In genomic region chr1:155127105-155127671, GRCh38 we compare ENCODE assay signal across 8 cellular contexts. TPM values are rescaled to one million over a fixed set of nuclear protein-coding genes. Genes with fewer than 3 reads are reported as not detected.
DNase-seq lines count a peak whose midpoint lies in the region; ATAC-seq and TF ChIP-seq lines count a peak whose summit lies in the region.

No MANE protein-coding gene starts in this region.

- peaks cover 62 to 90% (median 78%) of the 10 kb centered on the region in 3 donors for H3K27me3 Mint-ChIP-seq in CD14-positive monocyte (ENCODE audit: low read depth in 3 of 3)
- peaks cover 53% of the 10 kb centered on the region for H3K27me3 Mint-ChIP-seq in activated T-helper 1 cell treated with anti-CD3 and anti-CD28 coated beads, Interleukin-12 subunit alpha, Interleukin-12 subunit beta, Interleukin-2, Interleukin-4 antibody, amounts not matched to agents 30 ng/mL and 10 ng/mL and 1 ng/mL, durations not matched to agents 14 hours and 24 hours and 36 hours (ENCODE audit: insufficient read depth)
- H3K27me3 Mint-ChIP-seq in naive thymus-derived CD8-positive, alpha-beta T cell, result peaks cover 0 to 14% (median 2%) of the 10 kb centered on the region in 5 donors

- H2BK120ac ChIP-seq in IMR-90 (ENCODE audit: low read depth, low read length), result no peak overlapping the region

- WGBS in IMR-90 (ENCODE audit: extremely low coverage in 2 of 2, insufficient read length in 1 of 2), 2 experiments, result 1% methylated on average over 24 of the region's 47 CpGs; no CpG with 5 or more reads in 1 of the 2 experiments
- 0% methylated on average over 41 to 47 of the region's 47 CpGs for WGBS in aorta, 2 donors

- peak overlapping the region; percentile 53; the same call in 1 of the 2 replicates for H3K23ac ChIP-seq in IMR-90 (ENCODE audit: low read depth, low read length)

- dilution Hi-C loops in IMR-90 (cut with HindIII; ENCODE audit: low sequenced_read_pairs, unreplicated experiment), result no loop called here

- H3K14ac ChIP-seq in IMR-90 (replicated peaks; ENCODE audit: low read depth, low read length), result no peak overlapping the region

- no peak overlapping the region for H2AK9ac ChIP-seq in IMR-90 (replicated peaks; ENCODE audit: low read depth, low read length, poor library complexity)

- H3K18ac ChIP-seq in IMR-90 (ENCODE audit: low read depth, low read length), result no peak overlapping the region

- CTCF ChIA-PET in IMR-90 (lab: Yijun Ruan, JAX), result interaction anchor here (0.6 kb wide), 1 partner anchor 762 kb away, joined by 3 read pairs; no protein-coding TSS in a partner anchor

- no peak overlapping the region; the same call in 1 of the 2 replicates for H4K5ac ChIP-seq in IMR-90 (ENCODE audit: low read depth, low read length)

- H3K27ac ChIP-seq in IMR-90 (ENCODE audit: insufficient read depth, low read length) (no peak overlapping the region), aorta (ENCODE audit: low read depth in 1 of 2, low read length in 2 of 2) (no peak overlapping the region)

- H3K9me3 ChIP-seq in IMR-90 (ENCODE audit: control insufficient read depth, insufficient read depth, low read length) (no peaks in the 10 kb centered on the region), aorta (ENCODE audit: control insufficient read depth, low read length) (no peaks in the 10 kb centered on the region)

- H4K20me1 ChIP-seq in IMR-90 (ENCODE audit: insufficient read depth, low read length), result peaks cover 2% of the 10 kb centered on the region

- H2BK15ac ChIP-seq in IMR-90 (ENCODE audit: low read depth, low read length), result no peak overlapping the region

- peak overlapping the region; percentile 94 for H3K4me2 ChIP-seq in IMR-90 (ENCODE audit: low read depth, low read length)

- H3K9me1 ChIP-seq in IMR-90 (ENCODE audit: insufficient read depth, low read length), result peaks cover 8% of the 10 kb centered on the region; the same call in 1 of the 2 replicates

- no peak overlapping the region for H2AK5ac ChIP-seq in IMR-90 (ENCODE audit: low read depth, low read length)

- peak overlapping the region; percentile 76 to 89 for H3K4me3 Mint-ChIP-seq in CD14-positive monocyte
- H3K4me3 Mint-ChIP-seq in activated T-helper 1 cell treated with anti-CD3 and anti-CD28 coated beads, Interleukin-12 subunit alpha, Interleukin-12 subunit beta, Interleukin-2, Interleukin-4 antibody, amounts not matched to agents 30 ng/mL and 10 ng/mL and 1 ng/mL, durations not matched to agents 14 hours and 24 hours and 36 hours, result peak overlapping the region; percentile 82
- H3K4me3 Mint-ChIP-seq in naive thymus-derived CD8-positive, alpha-beta T cell, result peak overlapping the region; percentile 84 to 97 (median 90)

- TF ChIP-seq RAD21 in IMR-90 (IDR thresholded peaks at IDR 0.05; ENCODE audit: low read length), result no peak

- no TSS peak for BruUV-seq in IMR-90 (replicated peaks; lab: Mats Ljungman, UMichigan)

- no peak overlapping the region for H3K56ac ChIP-seq in IMR-90 (ENCODE audit: extremely low read depth, insufficient read depth, low read length)

- in situ Hi-C loops in IMR-90 (cut with MboI; ENCODE audit: low sequenced_read_pairs), result no loop called here

- H3K27me3 ChIP-seq in IMR-90 (ENCODE audit: control insufficient read depth, insufficient read depth, low read length) (peaks cover 44% of the 10 kb centered on the region), aorta (ENCODE audit: control insufficient read depth in 1 of 2, insufficient read depth in 2 of 2, low read length in 1 of 2) (no peaks in the 10 kb centered on the region)

- H3K4me1 Mint-ChIP-seq in CD14-positive monocyte, result peaks cover 34% of the 10 kb centered on the region
- peaks cover 19% of the 10 kb centered on the region for H3K4me1 Mint-ChIP-seq in activated T-helper 1 cell treated with anti-CD3 and anti-CD28 coated beads, Interleukin-12 subunit alpha, Interleukin-12 subunit beta, Interleukin-2, Interleukin-4 antibody, amounts not matched to agents 30 ng/mL and 10 ng/mL and 1 ng/mL, durations not matched to agents 14 hours and 24 hours and 36 hours (ENCODE audit: low read depth)
- peaks cover 29 to 43% (median 41%) of the 10 kb centered on the region in 4 donors for H3K4me1 Mint-ChIP-seq in naive thymus-derived CD8-positive, alpha-beta T cell

- H3K4me1 ChIP-seq in IMR-90 (ENCODE audit: control insufficient read depth, insufficient read depth, low read length) (peaks cover 22% of the 10 kb centered on the region), aorta (ENCODE audit: control insufficient read depth in 1 of 2, insufficient read depth in 2 of 2, low read length in 2 of 2) (no peaks in the 10 kb centered on the region)

- ATAC-seq in IMR-90 (ENCODE audit: low read depth), result peak; percentile 52
- peak; percentile 17 to 34 for ATAC-seq in naive thymus-derived CD8-positive, alpha-beta T cell
- ATAC-seq in aorta (ENCODE audit: low FRiP score), result peak; percentile 65

- peaks cover 5 to 20% of the 10 kb centered on the region in 2 donors for H3K36me3 Mint-ChIP-seq in CD14-positive monocyte
- H3K36me3 Mint-ChIP-seq in activated T-helper 1 cell treated with anti-CD3 and anti-CD28 coated beads, Interleukin-12 subunit alpha, Interleukin-12 subunit beta, Interleukin-2, Interleukin-4 antibody, amounts not matched to agents 30 ng/mL and 10 ng/mL and 1 ng/mL, durations not matched to agents 14 hours and 24 hours and 36 hours (ENCODE audit: low read depth), result peaks cover 2% of the 10 kb centered on the region
- peaks cover 0 to 4% (median 0%) of the 10 kb centered on the region in 3 donors for H3K36me3 Mint-ChIP-seq in naive thymus-derived CD8-positive, alpha-beta T cell

- intact Hi-C loops in CD14-positive monocyte (cut with micrococcal nuclease) (loop anchor here (5.0 kb wide), 3 partner anchors 35 to 40 kb away; no protein-coding TSS in a partner anchor), IMR-90 (cut with micrococcal nuclease) (loop anchor here (5.0 kb wide), 1 partner anchor 35 kb away; no protein-coding TSS in a partner anchor), aorta (cut with DNase I) (loop anchor here (5.0 kb wide), 1 partner anchor 35 kb away; no protein-coding TSS in a partner anchor)
- intact Hi-C loops in activated T-helper 1 cell treated with anti-CD3 and anti-CD28 coated beads, Interleukin-12 subunit alpha, Interleukin-12 subunit beta, Interleukin-2, Interleukin-4 antibody, amounts not matched to agents 30 ng/mL and 10 ng/mL and 1 ng/mL, durations not matched to agents 14 hours and 24 hours and 36 hours (cut with micrococcal nuclease), result loop anchor here (5.0 kb wide), 2 partner anchors 35 to 40 kb away; no protein-coding TSS in a partner anchor

- H4K91ac ChIP-seq in IMR-90 (ENCODE audit: insufficient read depth, low read depth, low read length), result no peak overlapping the region

- no peak overlapping the region for H2BK20ac ChIP-seq in IMR-90 (ENCODE audit: low read depth, low read length)

- peaks cover 0 to 22% (median 11%) of the 10 kb centered on the region in 7 donors for H3K9me3 Mint-ChIP-seq in CD14-positive monocyte
- H3K9me3 Mint-ChIP-seq in activated T-helper 1 cell treated with anti-CD3 and anti-CD28 coated beads, Interleukin-12 subunit alpha, Interleukin-12 subunit beta, Interleukin-2, Interleukin-4 antibody, amounts not matched to agents 30 ng/mL and 10 ng/mL and 1 ng/mL, durations not matched to agents 14 hours and 24 hours and 36 hours, result no peaks in the 10 kb centered on the region
- H3K9me3 Mint-ChIP-seq in naive thymus-derived CD8-positive, alpha-beta T cell, result no peaks in the 10 kb centered on the region

- no peak overlapping the region for H2BK5ac ChIP-seq in IMR-90 (ENCODE audit: low read depth, low read length, poor library complexity, severe bottlenecking)

- H3K9ac ChIP-seq in IMR-90 (ENCODE audit: low read depth, low read length), result peak overlapping the region; percentile 26; the same call in 1 of the 2 replicates

- no peak overlapping the region for H3K4ac ChIP-seq in IMR-90 (ENCODE audit: low read depth, low read length)

- POLR2A ChIA-PET in IMR-90 (lab: Charles Lee; ENCODE audit: unreplicated experiment), result no interaction called here
- POLR2A ChIA-PET in naive thymus-derived CD8-positive, alpha-beta T cell (lab: Charles Lee), result interaction anchor here (0.5 to 3.1 kb wide), 3 partner anchors 8 to 132 kb away, joined by 4 to 10 read pairs (median 6); partner anchors contain the start of gene SLC50A1

- peak overlapping the region in 2 of 7 donors; percentile 53 to 71 for H3K27ac Mint-ChIP-seq in CD14-positive monocyte
- H3K27ac Mint-ChIP-seq in activated T-helper 1 cell treated with anti-CD3 and anti-CD28 coated beads, Interleukin-12 subunit alpha, Interleukin-12 subunit beta, Interleukin-2, Interleukin-4 antibody, amounts not matched to agents 30 ng/mL and 10 ng/mL and 1 ng/mL, durations not matched to agents 14 hours and 24 hours and 36 hours, result no peak overlapping the region
- H3K27ac Mint-ChIP-seq in naive thymus-derived CD8-positive, alpha-beta T cell, result peak overlapping the region; percentile 15 to 91 (median 70)

- H3K4me3 ChIP-seq in IMR-90 (ENCODE audit: insufficient read depth, low read depth, low read length), result peak overlapping the region; percentile 47
- peak overlapping the region; percentile 60 for H3K4me3 ChIP-seq in fibroblast of villous mesenchyme (ENCODE audit: low read depth, low read length)
- H3K4me3 ChIP-seq in aorta (ENCODE audit: low read length in 2 of 2), result peak overlapping the region; percentile 1 to 18

- TF ChIP-seq CTCF in CD14-positive monocyte (IDR thresholded peaks at IDR 0.05) (no peak), IMR-90 (conservative IDR thresholded peaks at IDR 0.05; ENCODE audit: low read depth, low read length) (no peak), fibroblast of villous mesenchyme (IDR thresholded peaks at IDR 0.05; ENCODE audit: insufficient read depth, low read depth, low read length) (no peak)

- H2AFZ ChIP-seq in IMR-90 (replicated peaks; ENCODE audit: low read length, poor library complexity), result peak overlapping the region; percentile 71

- H3K36me3 ChIP-seq in IMR-90 (ENCODE audit: control insufficient read depth, insufficient read depth, low read length) (peaks cover 2% of the 10 kb centered on the region; the same call in 1 of the 2 replicates), aorta (ENCODE audit: control insufficient read depth in 1 of 2, insufficient read depth in 2 of 2, low read length in 1 of 2) (no peaks in the 10 kb centered on the region)

- H4K8ac ChIP-seq in IMR-90 (ENCODE audit: low read depth in 2 of 2, low read length in 2 of 2), result no peak overlapping the region

- TF ChIP-seq POLR2A in IMR-90 (IDR thresholded peaks at IDR 0.05; ENCODE audit: low read depth, low read length), result no peak

- no peak for DNase-seq in CD14-positive monocyte (ENCODE audit: low spot score)
- DNase-seq in IMR-90, result peak; percentile 57
- DNase-seq in activated T-helper 1 cell treated with anti-CD3 and anti-CD28 coated beads, Interleukin-12 subunit alpha, Interleukin-12 subunit beta, Interleukin-2, Interleukin-4 antibody, amounts not matched to agents 30 ng/mL and 10 ng/mL and 1 ng/mL, durations not matched to agents 14 hours and 24 hours and 36 hours (ENCODE audit: low spot score), result no peak
- peak; percentile 51 for DNase-seq in fibroblast of villous mesenchyme (ENCODE audit: low read depth)
- peak in 2 of 10 donors; percentile 24 to 41 for DNase-seq in naive thymus-derived CD8-positive, alpha-beta T cell
- peak; percentile 68 to 82 for DNase-seq in aorta
- no peak for DNase-seq in Kasumi-1 (lab: John Stamatoyannopoulos, UW)
- no peak for DNase-seq in SKM-1 (lab: John Stamatoyannopoulos, UW; ENCODE audit: unreplicated experiment)

- H3K79me1 ChIP-seq in IMR-90 (ENCODE audit: low read depth in 1 of 2, low read length in 2 of 2), result no peaks in the 10 kb centered on the region

RNA-seq across cellular contexts. Expression of gene EFNA1, which starts 0.5 kb away (rescaled TPM):
- not detected for polyA plus RNA-seq in CD14-positive monocyte
- total RNA-seq in IMR-90 (2012; rRNA removed), result 0.28 and 0.90 TPM in 2 replicates
- polyA plus RNA-seq in IMR-90 (2012; rRNA removed), result 1.4 and 1.6 TPM in 2 replicates
- polyA plus RNA-seq in IMR-90 (2012; cell fraction: cytosol; rRNA removed), result 0.63 and 1.4 TPM in 2 replicates
- polyA plus RNA-seq in IMR-90 (2012; cell fraction: nucleus; rRNA removed; ENCODE audit: low replicate concordance), result 2.6 and 4.4 TPM in 2 replicates
- total RNA-seq in activated T-helper 1 cell treated with anti-CD3 and anti-CD28 coated beads, Interleukin-12 subunit alpha, Interleukin-12 subunit beta, Interleukin-2, Interleukin-4 antibody, amounts not matched to agents 30 ng/mL and 10 ng/mL and 1 ng/mL, durations not matched to agents 14 hours and 24 hours and 36 hours, result not detected in 2 replicates
- not detected in 2 replicates for total RNA-seq in fibroblast of villous mesenchyme
- total RNA-seq in naive thymus-derived CD8-positive, alpha-beta T cell, result 1 to 10 TPM; 8.5 to 8.6 TPM
- 10 to 100 TPM in 1 of 3 donors, 1 to 10 TPM in 2; 2.9 to 12.0 (median 7.7) TPM for polyA plus RNA-seq in naive thymus-derived CD8-positive, alpha-beta T cell
- 10 to 100 TPM; 18.9 to 49.1 TPM for total RNA-seq in aorta
- 10 to 100 TPM in 1 of 2 donors, 1 to 10 TPM in 1; 7.1 to 12.1 TPM for polyA plus RNA-seq in aorta

RNA-seq across cellular contexts. Expression of gene SLC50A1, which starts 8.5 kb away (rescaled TPM):
- polyA plus RNA-seq in CD14-positive monocyte (10 to 100 TPM; 49.4 to 50.8 TPM), IMR-90 (2012; rRNA removed) (19.5 and 20.8 TPM in 2 replicates), aorta (10 to 100 TPM; 22.7 to 28.2 TPM)
- total RNA-seq in IMR-90 (2012; rRNA removed) (20.6 and 21.1 TPM in 2 replicates), fibroblast of villous mesenchyme (52.5 and 58.7 TPM in 2 replicates), aorta (10 to 100 TPM; 19.8 to 26.8 TPM)
- 17.7 and 26.1 TPM in 2 replicates for polyA plus RNA-seq in IMR-90 (2012; cell fraction: cytosol; rRNA removed)
- 12.1 and 13.2 TPM in 2 replicates for polyA plus RNA-seq in IMR-90 (2012; cell fraction: nucleus; rRNA removed; ENCODE audit: low replicate concordance)
- total RNA-seq in activated T-helper 1 cell treated with anti-CD3 and anti-CD28 coated beads, Interleukin-12 subunit alpha, Interleukin-12 subunit beta, Interleukin-2, Interleukin-4 antibody, amounts not matched to agents 30 ng/mL and 10 ng/mL and 1 ng/mL, durations not matched to agents 14 hours and 24 hours and 36 hours, result 45.7 and 47.7 TPM in 2 replicates
- total RNA-seq in naive thymus-derived CD8-positive, alpha-beta T cell, result 10 to 100 TPM; 26.7 to 26.9 TPM
- polyA plus RNA-seq in naive thymus-derived CD8-positive, alpha-beta T cell, result 10 to 100 TPM; 50.3 to 72.7 (median 62.3) TPM

RNA-seq across cellular contexts. Expression of gene DPM3, which starts 13.1 kb away (rescaled TPM):
- polyA plus RNA-seq in CD14-positive monocyte, result 100 to 1,000 TPM in 1 of 2 donors, 10 to 100 TPM in 1; 99.9 to 141 TPM
- 29.0 and 30.6 TPM in 2 replicates for total RNA-seq in IMR-90 (2012; rRNA removed)
- polyA plus RNA-seq in IMR-90 (2012; rRNA removed), result 129 and 138 TPM in 2 replicates
- 211 and 435 TPM in 2 replicates for polyA plus RNA-seq in IMR-90 (2012; cell fraction: cytosol; rRNA removed)
- polyA plus RNA-seq in IMR-90 (2012; cell fraction: nucleus; rRNA removed; ENCODE audit: low replicate concordance), result 30.8 and 68.8 TPM in 2 replicates
- total RNA-seq in activated T-helper 1 cell treated with anti-CD3 and anti-CD28 coated beads, Interleukin-12 subunit alpha, Interleukin-12 subunit beta, Interleukin-2, Interleukin-4 antibody, amounts not matched to agents 30 ng/mL and 10 ng/mL and 1 ng/mL, durations not matched to agents 14 hours and 24 hours and 36 hours, result 43.7 and 45.1 TPM in 2 replicates
- total RNA-seq in fibroblast of villous mesenchyme, result 23.7 and 47.0 TPM in 2 replicates
- 10 to 100 TPM; 45.2 to 59.8 TPM for total RNA-seq in naive thymus-derived CD8-positive, alpha-beta T cell
- 100 to 1,000 TPM; 103 to 159 (median 159) TPM for polyA plus RNA-seq in naive thymus-derived CD8-positive, alpha-beta T cell
- total RNA-seq in aorta, result 10 to 100 TPM; 42.4 to 52.4 TPM
- 100 to 1,000 TPM; 162 to 200 TPM for polyA plus RNA-seq in aorta

RNA-seq across cellular contexts. Expression of gene KRTCAP2, which starts 45.9 kb away (rescaled TPM):
- 100 to 1,000 TPM; 247 to 256 TPM for polyA plus RNA-seq in CD14-positive monocyte
- 76.1 and 76.7 TPM in 2 replicates for total RNA-seq in IMR-90 (2012; rRNA removed)
- polyA plus RNA-seq in IMR-90 (2012; rRNA removed), result 189 and 232 TPM in 2 replicates
- polyA plus RNA-seq in IMR-90 (2012; cell fraction: cytosol; rRNA removed), result 399 and 412 TPM in 2 replicates
- polyA plus RNA-seq in IMR-90 (2012; cell fraction: nucleus; rRNA removed; ENCODE audit: low replicate concordance), result 167 and 203 TPM in 2 replicates
- total RNA-seq in activated T-helper 1 cell treated with anti-CD3 and anti-CD28 coated beads, Interleukin-12 subunit alpha, Interleukin-12 subunit beta, Interleukin-2, Interleukin-4 antibody, amounts not matched to agents 30 ng/mL and 10 ng/mL and 1 ng/mL, durations not matched to agents 14 hours and 24 hours and 36 hours, result 230 and 238 TPM in 2 replicates
- total RNA-seq in fibroblast of villous mesenchyme, result 65.6 and 95.3 TPM in 2 replicates
- 100 to 1,000 TPM; 148 to 152 TPM for total RNA-seq in naive thymus-derived CD8-positive, alpha-beta T cell
- 100 to 1,000 TPM; 453 to 495 (median 490) TPM for polyA plus RNA-seq in naive thymus-derived CD8-positive, alpha-beta T cell
- 100 to 1,000 TPM; 136 to 143 TPM for total RNA-seq in aorta
- 100 to 1,000 TPM; 179 to 255 TPM for polyA plus RNA-seq in aorta

RNA-seq across cellular contexts. Expression of gene TRIM46, which starts 46.5 kb away (rescaled TPM):
- polyA plus RNA-seq in CD14-positive monocyte (not detected), IMR-90 (2012; rRNA removed) (6.2 and 6.9 TPM in 2 replicates), aorta (1 to 10 TPM in 1 of 2 donors, under 1 TPM in 1; 0.50 to 2.1 TPM)
- total RNA-seq in IMR-90 (2012; rRNA removed) (2.3 and 2.5 TPM in 2 replicates), fibroblast of villous mesenchyme (6.5 and 7.7 TPM in 2 replicates), aorta (1 to 10 TPM; 1.6 to 3.4 TPM)
- 4.3 and 5.5 TPM in 2 replicates for polyA plus RNA-seq in IMR-90 (2012; cell fraction: cytosol; rRNA removed)
- polyA plus RNA-seq in IMR-90 (2012; cell fraction: nucleus; rRNA removed; ENCODE audit: low replicate concordance), result 26.2 and 56.7 TPM in 2 replicates
- total RNA-seq in activated T-helper 1 cell treated with anti-CD3 and anti-CD28 coated beads, Interleukin-12 subunit alpha, Interleukin-12 subunit beta, Interleukin-2, Interleukin-4 antibody, amounts not matched to agents 30 ng/mL and 10 ng/mL and 1 ng/mL, durations not matched to agents 14 hours and 24 hours and 36 hours, result 10.2 and 12.6 TPM in 2 replicates
- total RNA-seq in naive thymus-derived CD8-positive, alpha-beta T cell, result 1 to 10 TPM; 4.0 to 4.1 TPM
- under 1 TPM; 0.40 to 0.92 (median 0.60) TPM for polyA plus RNA-seq in naive thymus-derived CD8-positive, alpha-beta T cell

Comparison
In these comparisons a context has a peak if more than half of its experiments do, and no peak if none do; other contexts are left out.
1. DNase-seq: peak in IMR-90 (single experiment), fibroblast of villous mesenchyme (single experiment) and aorta (2 of 2); none in CD14-positive monocyte (single experiment), activated T-helper 1 cell treated with anti-CD3 and anti-CD28 coated beads, Interleukin-12 subunit alpha, Interleukin-12 subunit beta, Interleukin-2, Interleukin-4 antibody, amounts not matched to agents 30 ng/mL and 10 ng/mL and 1 ng/mL, durations not matched to agents 14 hours and 24 hours and 36 hours (single experiment), Kasumi-1 (0 of 2) and SKM-1 (single experiment).
2. H3K4me3 ChIP-seq: peak in every context shown above with its lines; median percentile 60 in fibroblast of villous mesenchyme; 47 in IMR-90; 10 in aorta.
3. Peak in every context shown above with its lines, with median percentiles within 50 percentile points of each other: H3K4me3 Mint-ChIP-seq and ATAC-seq.